8 cellular contexts compared by ENCODE assay signal in the genomic region with DNA sequence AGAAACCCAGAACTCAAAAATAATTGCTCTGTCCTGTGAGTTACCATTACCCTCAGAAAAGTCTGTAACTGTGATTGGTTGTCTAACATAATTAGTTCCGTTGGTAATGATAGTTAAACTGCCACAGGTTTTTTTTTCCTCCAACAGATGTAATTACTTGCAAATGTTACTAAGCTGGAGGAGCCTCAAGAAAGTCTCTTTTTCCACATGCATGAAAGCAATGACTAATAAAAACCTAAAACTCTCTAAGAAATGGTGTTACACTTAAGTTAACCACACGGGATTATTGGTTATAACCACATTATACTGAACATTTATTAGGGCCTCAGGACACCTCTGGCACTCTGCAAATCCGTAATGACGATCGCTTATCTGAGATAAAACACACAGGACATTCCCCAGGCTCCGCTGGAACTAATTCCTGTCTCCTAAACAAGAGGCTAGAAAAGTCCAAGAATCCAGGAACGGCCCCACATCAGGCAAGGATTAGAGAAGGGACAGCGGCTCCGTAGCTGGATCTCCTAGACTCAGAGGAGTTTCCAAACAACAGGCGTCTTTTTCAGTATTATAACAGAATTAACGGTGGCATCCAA. TPM values are rescaled to one million over a fixed set of nuclear protein-coding genes. Genes with fewer than 3 reads are reported as not detected.
A peak's percentile ranks its signal among the peaks of the same experiment; 100 is the strongest.
DNase-seq lines count a peak whose midpoint lies in the region; ATAC-seq and TF ChIP-seq lines count a peak whose summit lies in the region.

No MANE protein-coding gene starts in this region.

- intact Hi-C loops in uterus (cut with DNase I; ENCODE audit: low total_unique reads): no loop called here

- H4K5ac ChIP-seq in mesendoderm (ENCODE audit: low read length): no peak overlapping the region

- H3K4ac ChIP-seq in mesendoderm (ENCODE audit: low read depth, low read length): no peak overlapping the region

- peak; percentile 24 for DNase-seq in AG08396 (ENCODE audit: low spot score)
- no peak for DNase-seq in SJSA1 (ENCODE audit: low read depth in 1 of 2, low spot score in 2 of 2)
- DNase-seq in effector memory CD4-positive, alpha-beta T cell: no peak
- peak; percentile 32 for DNase-seq in mesendoderm
- DNase-seq in uterus: no peak
- no peak for DNase-seq in activated CD8-positive, alpha-beta memory T cell treated with anti-CD3 and anti-CD28 coated beads for 24 hours
- no peak for DNase-seq in NCI-H2196 treated with DMSO at 0.1 percent for 48 hours (lab: John Stamatoyannopoulos, UW; ENCODE audit: unreplicated experiment)

- peak overlapping the region; percentile 18 for H3K18ac ChIP-seq in mesendoderm (ENCODE audit: low read length)

- peak overlapping the region; percentile 53 for H3K4me3 ChIP-seq in SJSA1
- H3K4me3 ChIP-seq in effector memory CD4-positive, alpha-beta T cell (ENCODE audit: insufficient read depth, low read depth, low read length, poor library complexity, severe bottlenecking): peak overlapping the region; percentile 84
- peak overlapping the region; percentile 40 for H3K4me3 ChIP-seq in mesendoderm (ENCODE audit: low read length)
- H3K4me3 ChIP-seq in uterus: peak overlapping the region; percentile 58 to 66

- peaks cover 5% of the 10 kb centered on the region for H3K9me3 ChIP-seq in SJSA1 (replicated peaks)
- H3K9me3 ChIP-seq in effector memory CD4-positive, alpha-beta T cell (ENCODE audit: control insufficient read depth, low read length): no peaks in the 10 kb centered on the region
- H3K9me3 ChIP-seq in uterus: no peaks in the 10 kb centered on the region

- H2BK120ac ChIP-seq in mesendoderm (ENCODE audit: low read depth, low read length): no peak overlapping the region

- no peaks in the 10 kb centered on the region for H3K79me2 ChIP-seq in mesendoderm (ENCODE audit: control insufficient read depth, insufficient read depth, low read length)

- H3K9ac ChIP-seq in mesendoderm (ENCODE audit: low read length): peak overlapping the region; percentile 69

- no peak for TF ChIP-seq POLR2A in uterus (IDR thresholded peaks at IDR 0.05)

- H2BK15ac ChIP-seq in mesendoderm (replicated peaks; ENCODE audit: low read depth): no peak overlapping the region

- TF ChIP-seq CTCF in uterus (IDR thresholded peaks at IDR 0.05): no peak

- H3K36me3 ChIP-seq in SJSA1: peaks cover 22% of the 10 kb centered on the region
- H3K36me3 ChIP-seq in effector memory CD4-positive, alpha-beta T cell (ENCODE audit: control insufficient read depth, insufficient read depth, low read length): peaks cover 28% of the 10 kb centered on the region
- H3K36me3 ChIP-seq in mesendoderm (ENCODE audit: control insufficient read depth, insufficient read depth, low read length): no peaks in the 10 kb centered on the region
- H3K36me3 ChIP-seq in uterus: no peaks in the 10 kb centered on the region

- H2AK5ac ChIP-seq in mesendoderm (ENCODE audit: low read length): no peak overlapping the region

- no peaks in the 10 kb centered on the region for H3K79me1 ChIP-seq in mesendoderm (ENCODE audit: low read length)

- H3K4me1 ChIP-seq in SJSA1 (replicated peaks): peaks cover 5% of the 10 kb centered on the region
- H3K4me1 ChIP-seq in effector memory CD4-positive, alpha-beta T cell (ENCODE audit: control insufficient read depth, insufficient read depth, low read length, poor library complexity, severe bottlenecking): peaks cover 5% of the 10 kb centered on the region
- H3K4me1 ChIP-seq in mesendoderm (ENCODE audit: control insufficient read depth, low read depth, low read length): no peaks in the 10 kb centered on the region
- H3K4me1 ChIP-seq in uterus: no peaks in the 10 kb centered on the region

- peak overlapping the region; percentile 93 for H3K56ac ChIP-seq in mesendoderm (ENCODE audit: low read length)

- peak overlapping the region; percentile 57 for H4K8ac ChIP-seq in mesendoderm (ENCODE audit: low read depth, low read length)

- no peak overlapping the region for H2BK5ac ChIP-seq in mesendoderm (ENCODE audit: low read length)

- H3K23ac ChIP-seq in mesendoderm (ENCODE audit: low read length): no peak overlapping the region

- H3K27me3 ChIP-seq in SJSA1 (replicated peaks) (no peaks in the 10 kb centered on the region), mesendoderm (ENCODE audit: insufficient read depth, low read length, poor library complexity) (no peaks in the 10 kb centered on the region), uterus (no peaks in the 10 kb centered on the region)
- no peaks in the 10 kb centered on the region for H3K27me3 ChIP-seq in effector memory CD4-positive, alpha-beta T cell (replicated peaks; ENCODE audit: control insufficient read depth, insufficient read depth, low read length, poor library complexity, severe bottlenecking)

- ATAC-seq in GM19395 (IDR thresholded peaks at IDR 0.05; ENCODE audit: unreplicated experiment): peak; percentile 21

- H3K27ac ChIP-seq in SJSA1: peak overlapping the region; percentile 36
- no peak overlapping the region for H3K27ac ChIP-seq in effector memory CD4-positive, alpha-beta T cell (ENCODE audit: insufficient read depth, low read length, poor library complexity, severe bottlenecking)
- no peak overlapping the region for H3K27ac ChIP-seq in mesendoderm (ENCODE audit: low read depth, low read length)
- H3K27ac ChIP-seq in uterus: peak overlapping the region; percentile 75 to 78

- WGBS in mesendoderm (ENCODE audit: extremely low coverage, insufficient coverage, low lambda C conversion rate): no CpG with 5 or more reads among the region's 11 CpGs

- H3K4me2 ChIP-seq in mesendoderm (ENCODE audit: low read length): peak overlapping the region; percentile 14

RNA-seq across cellular contexts. Expression of gene ZNF235, which starts 0.8 kb away (rescaled TPM):
- total RNA-seq in SJSA1 (2014; rRNA removed; shearing (Covaris generic)): 3.8 and 4.3 TPM in 2 replicates
- 2.3 TPM for polyA plus RNA-seq in mesendoderm (2013, experiment 1 of 2)
- 2.4 TPM for polyA plus RNA-seq in mesendoderm (2013, experiment 2 of 2)
- total RNA-seq in uterus: 10 to 100 TPM in 1 of 4 donors, 1 to 10 TPM in 3; 4.1 to 17.4 (median 9.0) TPM

RNA-seq across cellular contexts. Expression of gene ZNF233, which starts 44.4 kb away (rescaled TPM):
- total RNA-seq in SJSA1 (2014; rRNA removed; shearing (Covaris generic)): 0.50 TPM in 1 of 2 replicates, not detected in the other
- polyA plus RNA-seq in mesendoderm (2013, experiment 1 of 2): 1.1 TPM
- 1.2 TPM for polyA plus RNA-seq in mesendoderm (2013, experiment 2 of 2)
- total RNA-seq in uterus: 1 to 10 TPM in 1 of 4 donors, under 1 TPM in 1, not detected in 2; 0.55 to 1.7 TPM

RNA-seq across cellular contexts. Expression of gene ZNF112, which starts 52.4 kb away (rescaled TPM):
- total RNA-seq in SJSA1 (2014; rRNA removed; shearing (Covaris generic)): 4.7 and 7.1 TPM in 2 replicates
- 1.4 TPM for polyA plus RNA-seq in mesendoderm (2013, experiment 1 of 2)
- polyA plus RNA-seq in mesendoderm (2013, experiment 2 of 2): 1.4 TPM
- 10 to 100 TPM in 1 of 4 donors, 1 to 10 TPM in 3; 3.3 to 23.2 (median 7.3) TPM for total RNA-seq in uterus

Comparison
In these comparisons a context has a peak if more than half of its experiments do, and no peak if none do; other contexts are left out.
1. DNase-seq: peak in AG08396 (single experiment) and mesendoderm (single experiment); none in SJSA1 (0 of 2), effector memory CD4-positive, alpha-beta T cell (0 of 3), uterus (0 of 2), activated CD8-positive, alpha-beta memory T cell treated with anti-CD3 and anti-CD28 coated beads for 24 hours (single experiment) and NCI-H2196 treated with DMSO at 0.1 percent for 48 hours (single experiment).
2. H3K27ac ChIP-seq: peak in SJSA1 (single experiment) and uterus (2 of 2); none in effector memory CD4-positive, alpha-beta T cell (single experiment) and mesendoderm (single experiment).
3. Peak in every context shown above with its lines, with median percentiles within 50 percentile points of each other: H3K4me3 ChIP-seq.